1 cellular context compared by ENCODE assay signal in the genomic region with DNA sequence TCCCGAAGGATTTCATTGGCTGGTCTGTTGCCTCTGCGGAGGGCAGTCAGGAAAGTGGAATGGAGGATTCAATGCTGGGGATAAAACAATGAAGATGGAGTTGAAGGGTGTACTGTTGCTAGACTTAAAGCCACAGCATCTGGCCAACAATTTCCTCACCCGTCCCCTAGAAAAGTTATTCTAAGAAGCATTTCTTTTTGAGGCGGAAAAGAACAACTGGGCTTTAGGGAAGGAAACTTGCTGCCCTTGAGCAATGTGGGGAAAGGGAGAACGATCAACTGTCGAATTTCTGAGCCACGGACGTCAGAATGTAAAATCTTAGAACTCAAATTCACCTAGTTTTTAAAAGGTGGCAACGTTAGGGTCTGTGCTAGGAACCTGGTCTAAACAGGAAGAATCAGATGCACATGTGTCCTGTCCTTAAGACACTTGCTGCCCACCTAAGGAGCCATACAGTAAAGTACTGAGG.
A peak's percentile ranks its signal among the peaks of the same experiment; 100 is the strongest.
TF ChIP-seq lines count a peak whose summit lies in the region.

No MANE protein-coding gene starts in this region.

TF ChIP-seq in HepG2, 621 proteins besides CTCF, POLR2A, EP300 and RAD21 (continues in another document):
- TF ChIP-seq MLXIP (CRISPR knock-in tag; IDR thresholded peaks at IDR 0.05; ENCODE audit: borderline replicate concordance) (no peak), CCAR2 (optimal IDR thresholded peaks at IDR 0.05; ENCODE audit: low read depth, low read length) (no peak), ZNF496 (CRISPR knock-in tag; IDR thresholded peaks at IDR 0.05; ENCODE audit: insufficient replicate concordance) (no peak), MTA3 (CRISPR knock-in tag; IDR thresholded peaks at IDR 0.05) (no peak), ARNTL (CRISPR knock-in tag; IDR thresholded peaks at IDR 0.05) (no peak), HOMEZ (CRISPR knock-in tag; IDR thresholded peaks at IDR 0.05; ENCODE audit: low read depth) (no peak), YEATS2 (CRISPR knock-in tag; IDR thresholded peaks at IDR 0.05; ENCODE audit: borderline replicate concordance) (peak; percentile 13; the same call in 1 of the 2 replicates), ZFP1 (CRISPR knock-in tag; IDR thresholded peaks at IDR 0.05) (0 out of 2 replicates have a peak, but pooled peaks have one; percentile 5), NFYC (CRISPR knock-in tag; IDR thresholded peaks at IDR 0.05) (peak; percentile 81), HOXA9 (CRISPR knock-in tag; IDR thresholded peaks at IDR 0.05; ENCODE audit: borderline replicate concordance) (no peak), IRF2 (CRISPR knock-in tag; IDR thresholded peaks at IDR 0.05) (no peak), MIER2 (CRISPR knock-in tag; IDR thresholded peaks at IDR 0.05) (no peak), MAFF (IDR thresholded peaks at IDR 0.05; ENCODE audit: low read depth, low read length) (no peak), IRF9 (CRISPR knock-in tag; IDR thresholded peaks at IDR 0.05; ENCODE audit: borderline replicate concordance) (no peak), HDAC2 (CRISPR knock-in tag; IDR thresholded peaks at IDR 0.05) (0 out of 2 replicates have a peak, but pooled peaks have one; percentile 45), ZSCAN29 (CRISPR knock-in tag; conservative IDR thresholded peaks at IDR 0.05) (no peak), SMAD9 (CRISPR knock-in tag; IDR thresholded peaks at IDR 0.05) (no peak), CSRNP1 (CRISPR knock-in tag; IDR thresholded peaks at IDR 0.05) (no peak), HNRNPL (IDR thresholded peaks at IDR 0.05; ENCODE audit: low read depth, low read length) (no peak), ZNF451 (CRISPR knock-in tag; IDR thresholded peaks at IDR 0.05) (no peak), NFYB (CRISPR knock-in tag; IDR thresholded peaks at IDR 0.05) (peak; percentile 90), GABPA (IDR thresholded peaks at IDR 0.05; ENCODE audit: low read depth, low read length) (no peak), GABPA (CRISPR knock-in tag; IDR thresholded peaks at IDR 0.05; ENCODE audit: low read depth) (no peak), ZFYVE20 (CRISPR knock-in tag; IDR thresholded peaks at IDR 0.05; ENCODE audit: borderline replicate concordance, low read depth) (no peak), IKZF5 (CRISPR knock-in tag; IDR thresholded peaks at IDR 0.05) (no peak), ISX (CRISPR knock-in tag; conservative IDR thresholded peaks at IDR 0.05) (no peak), REST (IDR thresholded peaks at IDR 0.05; ENCODE audit: borderline replicate concordance in 1 of 2, low read depth in 1 of 2, low read length in 2 of 2) (no peak), ZNF598 (CRISPR knock-in tag; IDR thresholded peaks at IDR 0.05; ENCODE audit: borderline replicate concordance) (no peak)
- TF ChIP-seq, protein P1, sequence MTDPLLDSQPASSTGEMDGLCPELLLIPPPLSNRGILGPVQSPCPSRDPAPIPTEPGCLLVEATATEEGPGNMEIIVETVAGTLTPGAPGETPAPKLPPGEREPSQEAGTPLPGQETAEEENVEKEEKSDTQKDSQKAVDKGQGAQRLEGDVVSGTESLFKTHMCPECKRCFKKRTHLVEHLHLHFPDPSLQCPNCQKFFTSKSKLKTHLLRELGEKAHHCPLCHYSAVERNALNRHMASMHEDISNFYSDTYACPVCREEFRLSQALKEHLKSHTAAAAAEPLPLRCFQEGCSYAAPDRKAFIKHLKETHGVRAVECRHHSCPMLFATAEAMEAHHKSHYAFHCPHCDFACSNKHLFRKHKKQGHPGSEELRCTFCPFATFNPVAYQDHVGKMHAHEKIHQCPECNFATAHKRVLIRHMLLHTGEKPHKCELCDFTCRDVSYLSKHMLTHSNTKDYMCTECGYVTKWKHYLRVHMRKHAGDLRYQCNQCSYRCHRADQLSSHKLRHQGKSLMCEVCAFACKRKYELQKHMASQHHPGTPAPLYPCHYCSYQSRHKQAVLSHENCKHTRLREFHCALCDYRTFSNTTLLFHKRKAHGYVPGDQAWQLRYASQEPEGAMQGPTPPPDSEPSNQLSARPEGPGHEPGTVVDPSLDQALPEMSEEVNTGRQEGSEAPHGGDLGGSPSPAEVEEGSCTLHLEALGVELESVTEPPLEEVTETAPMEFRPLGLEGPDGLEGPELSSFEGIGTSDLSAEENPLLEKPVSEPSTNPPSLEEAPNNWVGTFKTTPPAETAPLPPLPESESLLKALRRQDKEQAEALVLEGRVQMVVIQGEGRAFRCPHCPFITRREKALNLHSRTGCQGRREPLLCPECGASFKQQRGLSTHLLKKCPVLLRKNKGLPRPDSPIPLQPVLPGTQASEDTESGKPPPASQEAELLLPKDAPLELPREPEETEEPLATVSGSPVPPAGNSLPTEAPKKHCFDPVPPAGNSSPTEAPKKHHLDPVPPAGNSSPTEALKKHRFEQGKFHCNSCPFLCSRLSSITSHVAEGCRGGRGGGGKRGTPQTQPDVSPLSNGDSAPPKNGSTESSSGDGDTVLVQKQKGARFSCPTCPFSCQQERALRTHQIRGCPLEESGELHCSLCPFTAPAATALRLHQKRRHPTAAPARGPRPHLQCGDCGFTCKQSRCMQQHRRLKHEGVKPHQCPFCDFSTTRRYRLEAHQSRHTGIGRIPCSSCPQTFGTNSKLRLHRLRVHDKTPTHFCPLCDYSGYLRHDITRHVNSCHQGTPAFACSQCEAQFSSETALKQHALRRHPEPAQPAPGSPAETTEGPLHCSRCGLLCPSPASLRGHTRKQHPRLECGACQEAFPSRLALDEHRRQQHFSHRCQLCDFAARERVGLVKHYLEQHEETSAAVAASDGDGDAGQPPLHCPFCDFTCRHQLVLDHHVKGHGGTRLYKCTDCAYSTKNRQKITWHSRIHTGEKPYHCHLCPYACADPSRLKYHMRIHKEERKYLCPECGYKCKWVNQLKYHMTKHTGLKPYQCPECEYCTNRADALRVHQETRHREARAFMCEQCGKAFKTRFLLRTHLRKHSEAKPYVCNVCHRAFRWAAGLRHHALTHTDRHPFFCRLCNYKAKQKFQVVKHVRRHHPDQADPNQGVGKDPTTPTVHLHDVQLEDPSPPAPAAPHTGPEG (CRISPR knock-in tag; IDR thresholded peaks at IDR 0.05), result no peak
- TF ChIP-seq, protein P2, sequence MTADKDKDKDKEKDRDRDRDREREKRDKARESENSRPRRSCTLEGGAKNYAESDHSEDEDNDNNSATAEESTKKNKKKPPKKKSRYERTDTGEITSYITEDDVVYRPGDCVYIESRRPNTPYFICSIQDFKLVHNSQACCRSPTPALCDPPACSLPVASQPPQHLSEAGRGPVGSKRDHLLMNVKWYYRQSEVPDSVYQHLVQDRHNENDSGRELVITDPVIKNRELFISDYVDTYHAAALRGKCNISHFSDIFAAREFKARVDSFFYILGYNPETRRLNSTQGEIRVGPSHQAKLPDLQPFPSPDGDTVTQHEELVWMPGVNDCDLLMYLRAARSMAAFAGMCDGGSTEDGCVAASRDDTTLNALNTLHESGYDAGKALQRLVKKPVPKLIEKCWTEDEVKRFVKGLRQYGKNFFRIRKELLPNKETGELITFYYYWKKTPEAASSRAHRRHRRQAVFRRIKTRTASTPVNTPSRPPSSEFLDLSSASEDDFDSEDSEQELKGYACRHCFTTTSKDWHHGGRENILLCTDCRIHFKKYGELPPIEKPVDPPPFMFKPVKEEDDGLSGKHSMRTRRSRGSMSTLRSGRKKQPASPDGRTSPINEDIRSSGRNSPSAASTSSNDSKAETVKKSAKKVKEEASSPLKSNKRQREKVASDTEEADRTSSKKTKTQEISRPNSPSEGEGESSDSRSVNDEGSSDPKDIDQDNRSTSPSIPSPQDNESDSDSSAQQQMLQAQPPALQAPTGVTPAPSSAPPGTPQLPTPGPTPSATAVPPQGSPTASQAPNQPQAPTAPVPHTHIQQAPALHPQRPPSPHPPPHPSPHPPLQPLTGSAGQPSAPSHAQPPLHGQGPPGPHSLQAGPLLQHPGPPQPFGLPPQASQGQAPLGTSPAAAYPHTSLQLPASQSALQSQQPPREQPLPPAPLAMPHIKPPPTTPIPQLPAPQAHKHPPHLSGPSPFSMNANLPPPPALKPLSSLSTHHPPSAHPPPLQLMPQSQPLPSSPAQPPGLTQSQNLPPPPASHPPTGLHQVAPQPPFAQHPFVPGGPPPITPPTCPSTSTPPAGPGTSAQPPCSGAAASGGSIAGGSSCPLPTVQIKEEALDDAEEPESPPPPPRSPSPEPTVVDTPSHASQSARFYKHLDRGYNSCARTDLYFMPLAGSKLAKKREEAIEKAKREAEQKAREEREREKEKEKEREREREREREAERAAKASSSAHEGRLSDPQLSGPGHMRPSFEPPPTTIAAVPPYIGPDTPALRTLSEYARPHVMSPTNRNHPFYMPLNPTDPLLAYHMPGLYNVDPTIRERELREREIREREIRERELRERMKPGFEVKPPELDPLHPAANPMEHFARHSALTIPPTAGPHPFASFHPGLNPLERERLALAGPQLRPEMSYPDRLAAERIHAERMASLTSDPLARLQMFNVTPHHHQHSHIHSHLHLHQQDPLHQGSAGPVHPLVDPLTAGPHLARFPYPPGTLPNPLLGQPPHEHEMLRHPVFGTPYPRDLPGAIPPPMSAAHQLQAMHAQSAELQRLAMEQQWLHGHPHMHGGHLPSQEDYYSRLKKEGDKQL (CRISPR knock-in tag; IDR thresholded peaks at IDR 0.05; ENCODE audit: low read depth), result no peak
